ENCODE assay signal across 10 cellular contexts in the genomic region with DNA sequence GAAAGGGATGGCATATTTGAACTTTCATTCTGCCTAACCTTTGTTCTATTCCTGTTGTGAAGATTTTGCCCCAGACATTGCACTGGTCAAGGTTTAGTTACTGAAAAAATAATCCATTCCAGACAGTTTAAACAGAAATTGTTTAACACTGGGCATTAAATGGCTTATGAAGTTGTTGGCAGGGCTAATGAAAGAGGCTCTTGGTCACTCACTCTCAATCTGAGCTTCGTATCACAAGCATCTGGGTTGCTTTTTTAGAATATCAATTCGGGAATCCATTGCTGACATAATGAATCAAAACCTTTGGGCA.
"Had no signal": no experiment of that assay in that cellular context is flagged by ENCODE, and none has a peak within 500 bp of the region (broad histone marks: within the 10 kb centered on the region; RNA-seq: fewer than 3 reads in every experiment).

No MANE protein-coding gene starts in this region.

- H3K27me3 Mint-ChIP-seq: stimulated activated naive CD8-positive, alpha-beta T cell treated with anti-CD3 and anti-CD28 coated beads, Interleukin-15, amount 100 ng/mL, for 72 hours had no signal

- H3K4me3 Mint-ChIP-seq: activated T-helper 1 cell treated with anti-CD3 and anti-CD28 coated beads, Interleukin-12 subunit alpha, Interleukin-12 subunit beta, Interleukin-2, Interleukin-4 antibody, amounts not matched to agents 30 ng/mL and 10 ng/mL and 1 ng/mL, durations not matched to agents 14 hours and 24 hours and 36 hours; natural killer cell; stimulated activated naive CD8-positive, alpha-beta T cell treated with anti-CD3 and anti-CD28 coated beads, Interleukin-15, amount 100 ng/mL, for 72 hours; T-helper 1 cell treated with Interleukin-12 subunit alpha and Interleukin-12 subunit beta and Interleukin-4 antibody, amounts not matched to agents 30 μg/mL and 1 μg/mL, for 36 hours; WTC11 had no signal

- H3K9me3 Mint-ChIP-seq: activated T-helper 1 cell treated with anti-CD3 and anti-CD28 coated beads, Interleukin-12 subunit alpha, Interleukin-12 subunit beta, Interleukin-2, Interleukin-4 antibody, amounts not matched to agents 30 ng/mL and 10 ng/mL and 1 ng/mL, durations not matched to agents 14 hours and 24 hours and 36 hours; natural killer cell; stimulated activated naive CD8-positive, alpha-beta T cell treated with anti-CD3 and anti-CD28 coated beads, Interleukin-15, amount 100 ng/mL, for 72 hours; T-helper 1 cell treated with Interleukin-12 subunit alpha and Interleukin-12 subunit beta and Interleukin-4 antibody, amounts not matched to agents 30 μg/mL and 1 μg/mL, for 36 hours; WTC11 had no signal

- H3K9me3 ChIP-seq: lower lobe of right lung, mucosa of descending colon, thyroid gland had no signal

- H3K27ac Mint-ChIP-seq: activated T-helper 1 cell treated with anti-CD3 and anti-CD28 coated beads, Interleukin-12 subunit alpha, Interleukin-12 subunit beta, Interleukin-2, Interleukin-4 antibody, amounts not matched to agents 30 ng/mL and 10 ng/mL and 1 ng/mL, durations not matched to agents 14 hours and 24 hours and 36 hours; natural killer cell; stimulated activated naive CD8-positive, alpha-beta T cell treated with anti-CD3 and anti-CD28 coated beads, Interleukin-15, amount 100 ng/mL, for 72 hours; T-helper 1 cell treated with Interleukin-12 subunit alpha and Interleukin-12 subunit beta and Interleukin-4 antibody, amounts not matched to agents 30 μg/mL and 1 μg/mL, for 36 hours had no signal

- H3K36me3 Mint-ChIP-seq: natural killer cell, WTC11 had no signal

- H3K27me3 ChIP-seq: cardiac muscle cell, thyroid gland had no signal

- H3K4me3 ChIP-seq: cardiac muscle cell, lower lobe of right lung, mucosa of descending colon, thyroid gland had no signal

- H3K36me3 ChIP-seq: cardiac muscle cell, lower lobe of right lung, thyroid gland had no signal

- H3K27ac ChIP-seq: cardiac muscle cell, coronary artery, lower lobe of right lung, thyroid gland had no signal

- DNase-seq: lower lobe of right lung, natural killer cell had no signal
